1 cellular context compared by ENCODE assay signal in the genomic region with DNA sequence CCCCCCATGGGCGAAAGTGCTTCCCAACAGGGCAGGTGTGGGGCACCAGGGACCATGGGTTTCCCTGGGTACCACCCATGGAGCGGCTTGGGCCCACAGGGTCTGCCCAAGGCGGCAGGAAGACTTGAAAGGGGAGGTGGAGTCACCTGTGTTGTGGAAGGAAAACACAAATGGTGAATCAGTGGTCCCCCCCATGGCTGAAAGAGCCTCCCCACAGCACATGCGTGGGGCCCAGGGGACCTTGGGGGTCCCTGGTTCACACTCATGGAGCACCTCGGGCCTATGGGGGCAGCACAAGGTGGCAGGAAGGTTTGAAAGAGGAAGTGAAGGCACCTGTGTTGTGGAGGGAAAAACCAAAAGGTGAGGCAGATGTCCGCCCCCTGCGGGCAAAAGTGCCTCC.
TF ChIP-seq lines count a peak whose summit lies in the region.

No MANE protein-coding gene starts in this region.

TF ChIP-seq in SK-N-SH, 30 proteins besides CTCF, POLR2A, EP300 and RAD21 (continued from another document):
- TF ChIP-seq ZBTB33 (IDR thresholded peaks at IDR 0.05; ENCODE audit: borderline replicate concordance, low read depth) (no peak), TAF1 (IDR thresholded peaks at IDR 0.05; ENCODE audit: borderline replicate concordance, low read depth, low read length) (no peak), SIN3A (IDR thresholded peaks at IDR 0.05; ENCODE audit: borderline replicate concordance, low read depth, low read length) (no peak), MEF2A (IDR thresholded peaks at IDR 0.05; ENCODE audit: borderline replicate concordance, low read depth) (no peak), PBX3 (IDR thresholded peaks at IDR 0.05) (no peak), GABPA (IDR thresholded peaks at IDR 0.05; ENCODE audit: low read depth) (no peak), IRF3 (IDR thresholded peaks at IDR 0.05; ENCODE audit: low read depth, low read length) (no peak), MAX (IDR thresholded peaks at IDR 0.05; ENCODE audit: low read depth) (no peak), RFX5 (IDR thresholded peaks at IDR 0.05; ENCODE audit: low read length) (no peak), NFIC (IDR thresholded peaks at IDR 0.05; ENCODE audit: borderline replicate concordance) (no peak), JUND (IDR thresholded peaks at IDR 0.05) (no peak)
TF ChIP-seq in SK-N-SH: peak in this region for 0.
